14 cellular contexts compared by ENCODE assay signal in the genomic region with DNA sequence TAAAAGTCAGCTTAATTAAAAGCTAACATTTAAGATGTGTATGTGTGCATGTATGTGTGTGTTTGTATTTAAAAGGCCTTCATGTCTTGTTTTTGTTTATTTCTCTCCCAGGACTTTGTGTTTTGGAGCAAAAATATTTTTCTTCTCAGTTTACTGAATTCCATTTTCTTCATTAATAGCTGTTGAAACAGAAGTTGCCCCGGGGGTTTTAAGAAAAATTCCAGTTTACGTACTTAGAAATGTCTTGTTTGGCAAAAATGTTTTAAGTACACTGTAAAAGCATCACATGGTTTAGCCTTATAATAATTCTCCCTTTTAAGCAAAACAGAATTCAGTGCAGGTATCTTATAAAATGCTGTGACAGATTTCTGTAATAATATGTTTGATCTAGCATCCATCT.
A peak's percentile ranks its signal among the peaks of the same experiment; 100 is the strongest.
DNase-seq lines count a peak whose midpoint lies in the region; ATAC-seq and TF ChIP-seq lines count a peak whose summit lies in the region.
"Had no signal": no experiment of that assay in that cellular context is flagged by ENCODE, and none has a peak within 500 bp of the region (broad histone marks: within the 10 kb centered on the region; RNA-seq: fewer than 3 reads in every experiment).

No MANE protein-coding gene starts in this region.

- H3K9me3 ChIP-seq in OCI-LY1 (ENCODE audit: low read length) (no peaks in the 10 kb centered on the region), SK-N-MC (ENCODE audit: low read depth, low read length) (no peaks in the 10 kb centered on the region)

- H4K20me1 ChIP-seq in OCI-LY1 (ENCODE audit: insufficient read depth, low read length), result no peaks in the 10 kb centered on the region

- in situ Hi-C loops in KBM-7 (cut with MboI; ENCODE audit: low pct_unique_long_range_greater_than_20kb, low sequenced_read_pairs), result no loop called here

- H3K4me2 ChIP-seq in OCI-LY1 (ENCODE audit: low read length), result no peak overlapping the region; the same call in 1 of the 2 replicates

- DNase-seq in SK-N-MC (ENCODE audit: low read depth, low spot score), result peak; percentile 8
- peak; percentile 57 for DNase-seq in fibroblast of villous mesenchyme (ENCODE audit: low read depth)
- DNase-seq in sciatic nerve (ENCODE audit: low spot score), result no peak
- no peak for DNase-seq in NCI-H1092 (lab: John Stamatoyannopoulos, UW)
- no peak for DNase-seq in KBM-7
- DNase-seq: C1 segment of cervical spinal cord; Calu3; CD4-positive, alpha-beta memory T cell; DND-41; GM23248; H7; HCEC 1CT had no signal

- H2AFZ ChIP-seq in OCI-LY1 (ENCODE audit: low read length), result peak overlapping the region; percentile 28; the same call in 1 of the 2 replicates
- H2AFZ ChIP-seq: GM23248 had no signal

- H3K36me3 ChIP-seq in OCI-LY1 (ENCODE audit: insufficient read depth, low read length) (no peaks in the 10 kb centered on the region), SK-N-MC (ENCODE audit: insufficient read depth, low read length) (no peaks in the 10 kb centered on the region)

- H3F3A ChIP-seq in OCI-LY1 (ENCODE audit: insufficient read depth, low read length), result no peaks in the 10 kb centered on the region

- H3K9me2 ChIP-seq in OCI-LY1 (ENCODE audit: low read depth, low read length), result no peaks in the 10 kb centered on the region; the same call in 1 of the 2 replicates

- peaks cover 18% of the 10 kb centered on the region for H3K4me1 ChIP-seq in OCI-LY1 (ENCODE audit: insufficient read depth, low read length, severe bottlenecking)

- H3K27ac ChIP-seq in OCI-LY1 (ENCODE audit: low read depth, low read length, poor library complexity, severe bottlenecking) (no peak overlapping the region), SK-N-MC (peak overlapping the region; percentile 17; the same call in 1 of the 2 replicates)
- H3K27ac ChIP-seq: GM23248 had no signal

- no peaks in the 10 kb centered on the region for H3K27me3 ChIP-seq in OCI-LY1 (ENCODE audit: insufficient read depth, low read length)

- H3K4me3 ChIP-seq in OCI-LY1 (ENCODE audit: low read depth, low read length, poor library complexity, severe bottlenecking), result no peak overlapping the region
- H3K4me3 ChIP-seq in SK-N-MC, result peak overlapping the region; percentile 12
- H3K4me3 ChIP-seq in fibroblast of villous mesenchyme (ENCODE audit: low read depth, low read length), result no peak overlapping the region
- H3K4me3 ChIP-seq: GM23248 had no signal

- H3K9ac ChIP-seq in OCI-LY1 (ENCODE audit: low read length), result no peak overlapping the region
- no peak overlapping the region for H3K9ac ChIP-seq in SK-N-MC (ENCODE audit: insufficient read length)
- H3K9ac ChIP-seq: GM23248 had no signal

- TF ChIP-seq CTCF in OCI-LY1 (IDR thresholded peaks at IDR 0.05; ENCODE audit: low read length), result no peak
- no peak for TF ChIP-seq CTCF in fibroblast of villous mesenchyme (IDR thresholded peaks at IDR 0.05; ENCODE audit: insufficient read depth, low read depth, low read length)

- ATAC-seq in sciatic nerve, result no peak
- ATAC-seq in HG03432 (IDR thresholded peaks at IDR 0.05; ENCODE audit: unreplicated experiment), result no peak

- no peaks in the 10 kb centered on the region for H3K79me2 ChIP-seq in OCI-LY1 (ENCODE audit: insufficient read depth, low read length)

- intact Hi-C loops in sciatic nerve (cut with DNase I), result no loop called here

Comparison
In these comparisons a context has a peak if more than half of its experiments do, and no peak if none do; other contexts are left out.
1. DNase-seq: peak in SK-N-MC (single experiment) and fibroblast of villous mesenchyme (single experiment); none in sciatic nerve (single experiment), NCI-H1092 (single experiment) and KBM-7 (single experiment).